29 cellular contexts compared by ENCODE assay signal in genomic region chr19:37148214-37148613, GRCh38.
"Had no signal": no experiment of that assay in that cellular context is flagged by ENCODE, and none has a peak within 500 bp of the region (broad histone marks: within the 10 kb centered on the region; RNA-seq: fewer than 3 reads in every experiment).

No MANE protein-coding gene starts in this region.

- H3K4me2 ChIP-seq: smooth muscle cell had no signal

- H3K4me1 ChIP-seq: left lung, right atrium auricular region, right lobe of liver, stomach, suprapubic skin, tibial artery, upper lobe of right lung, vagina had no signal

- DNase-seq: hypothalamus; immature natural killer cell; kidney; left colon; left lung; mesendoderm; naive B cell; ovary; right lobe of liver; stimulated activated CD4-positive, alpha-beta T cell treated with anti-CD3 and anti-CD28 coated beads, Interleukin-1b, Interleukin-23, amount 100 ng/mL, for 48 hours; stimulated activated CD4-positive, alpha-beta T cell treated with anti-CD3 and anti-CD28 coated beads, Interleukin-2, amount 100 ng/mL, for 48 hours; stimulated activated CD4-positive, alpha-beta T cell treated with anti-CD3 and anti-CD28 coated beads, Interleukin-4, amount 100 ng/mL, for 4 hours; stimulated activated CD8-positive, alpha-beta memory T cell treated with anti-CD3 and anti-CD28 coated beads, Interleukin-4, amount 100 ng/mL, for 48 hours; stimulated activated naive B cell treated with anti-CD40 and anti-IgM and Interleukin-4, amounts not matched to agents 10 μg/mL and 1 μg/mL and 100 μg/mL, for 72 hours; stimulated activated naive CD8-positive, alpha-beta T cell treated with anti-CD3 and anti-CD28 coated beads, Interleukin-15, Interleukin-2, amounts not matched to agents 100 U/mL and 50 U/mL, for 24 hours; stomach; tibial artery; trophoblast cell; upper lobe of right lung had no signal

- H3K27me3 Mint-ChIP-seq: naive B cell; natural killer cell treated with Interleukin-12 subunit alpha and Interleukin-12 subunit beta and Interleukin-15 and Interleukin-18, amount 100 ng/mL, for 72 hours; progenitor cell of endocrine pancreas; stimulated activated naive B cell treated with anti-CD40 and anti-IgM and Interleukin-4, amounts not matched to agents 10 μg/mL and 1 μg/mL and 100 μg/mL, for 72 hours had no signal

- H3K4me3 Mint-ChIP-seq: immature natural killer cell; mesothelial cell of epicardium; naive B cell; natural killer cell treated with Interleukin-12 subunit alpha and Interleukin-12 subunit beta and Interleukin-15 and Interleukin-18, amount 100 ng/mL, for 72 hours; stimulated activated naive B cell treated with anti-CD40 and anti-IgM and Interleukin-4, amounts not matched to agents 10 μg/mL and 1 μg/mL and 100 μg/mL, for 72 hours had no signal

- H3K27ac ChIP-seq: left lung, ovary, right atrium auricular region, right lobe of liver, stomach, suprapubic skin, thoracic aorta, tibial artery, upper lobe of right lung, vagina had no signal

- H3K27ac Mint-ChIP-seq: immature natural killer cell; mesothelial cell of epicardium; naive B cell; natural killer cell treated with Interleukin-12 subunit alpha and Interleukin-12 subunit beta and Interleukin-15 and Interleukin-18, amount 100 ng/mL, for 72 hours; progenitor cell of endocrine pancreas; stimulated activated naive B cell treated with anti-CD40 and anti-IgM and Interleukin-4, amounts not matched to agents 10 μg/mL and 1 μg/mL and 100 μg/mL, for 72 hours had no signal

- H3K4me1 Mint-ChIP-seq: mesothelial cell of epicardium; naive B cell; stimulated activated naive B cell treated with anti-CD40 and anti-IgM and Interleukin-4, amounts not matched to agents 10 μg/mL and 1 μg/mL and 100 μg/mL, for 72 hours had no signal

- ATAC-seq: left colon; left lung; natural killer cell treated with Interleukin-12 subunit alpha and Interleukin-12 subunit beta and Interleukin-15 and Interleukin-18, amount 100 ng/mL, for 72 hours; right lobe of liver; stimulated activated naive B cell treated with anti-CD40 and anti-IgM and Interleukin-4, amounts not matched to agents 10 μg/mL and 1 μg/mL and 100 μg/mL, for 72 hours; stimulated activated naive CD8-positive, alpha-beta T cell treated with anti-CD3 and anti-CD28 coated beads, Interleukin-15, Interleukin-2, amounts not matched to agents 100 U/mL and 50 U/mL, for 24 hours; upper lobe of right lung had no signal

- FAIRE-seq: islet of Langerhans had no signal

- H3K27me3 ChIP-seq: left lung, right atrium auricular region, right lobe of liver, stomach, suprapubic skin, tibial artery, upper lobe of right lung, vagina had no signal

- H3K36me3 ChIP-seq: ovary, upper lobe of right lung had no signal

- H3K4me3 ChIP-seq: left lung, lung, ovary, right atrium auricular region, right lobe of liver, smooth muscle cell, stomach, suprapubic skin, thoracic aorta, tibial artery, upper lobe of right lung, vagina had no signal
